8 cellular contexts compared by ENCODE assay signal in genomic region chr14:72104011-72104613, GRCh38.
DNase-seq lines count a peak whose midpoint lies in the region; ATAC-seq and TF ChIP-seq lines count a peak whose summit lies in the region.

No MANE protein-coding gene starts in this region.

- H3K4me2 ChIP-seq in HCT116 (ENCODE audit: low read length): no peak overlapping the region

- RAD21 ChIA-PET in HCT116 (lab: Charles Lee; ENCODE audit: low non-redundant PET in 1 of 2, low total read pairs in 2 of 2, uncharacterized antibody in 2 of 2, unreplicated experiment in 2 of 2): no interaction called here

- no peaks in the 10 kb centered on the region for H3K36me3 ChIP-seq in CD4-positive, CD25-positive, alpha-beta regulatory T cell (ENCODE audit: control insufficient read depth, insufficient read depth, low read length)
- H3K36me3 ChIP-seq in HCT116 (ENCODE audit: control insufficient read depth in 1 of 2, insufficient read depth in 2 of 2, low read length in 2 of 2): no peaks in the 10 kb centered on the region

- no TSS peak for BruUV-seq in HCT116 (replicated peaks; lab: Mats Ljungman, UMichigan)

- no peak for ATAC-seq in CD4-positive, CD25-positive, alpha-beta regulatory T cell (ENCODE audit: low read depth in 2 of 2)
- ATAC-seq in HCT116 (peak; percentile 87), GM18868 (IDR thresholded peaks at IDR 0.05; ENCODE audit: unreplicated experiment) (no peak)

- H3K4me1 Mint-ChIP-seq in CD4-positive, CD25-positive, alpha-beta regulatory T cell: peaks cover 0 to 3% (median 0%) of the 10 kb centered on the region in 4 donors

- H3K9me3 Mint-ChIP-seq in CD4-positive, CD25-positive, alpha-beta regulatory T cell: peaks cover 0 to 4% (median 0%) of the 10 kb centered on the region in 7 donors

- no peak for TF ChIP-seq POLR2A in HCT116 (IDR thresholded peaks at IDR 0.05; ENCODE audit: borderline replicate concordance, extremely low read depth, insufficient read depth, insufficient read length)

- no peak overlapping the region for H3K4me3 ChIP-seq in CD4-positive, CD25-positive, alpha-beta regulatory T cell (ENCODE audit: low read depth, low read length)
- H3K4me3 ChIP-seq in HCT116 (replicated peaks in 1 of 2; ENCODE audit: low read depth in 1 of 2, low read length in 2 of 2): no peak overlapping the region
- H3K4me3 ChIP-seq in WI38 (ENCODE audit: low read depth, low read length): no peak overlapping the region

- H3K79me2 ChIP-seq in HCT116 (ENCODE audit: insufficient read depth, low read length): no peaks in the 10 kb centered on the region

- CTCF ChIA-PET in HCT116 (lab: Charles Lee): interaction anchor here (0.7 to 2.5 kb wide), 12 partner anchors 10 to 345 kb away, joined by 3 to 11 read pairs (median 5); no protein-coding TSS in a partner anchor

- no peak overlapping the region for H3K9ac ChIP-seq in HCT116 (ENCODE audit: low read length)

- H3K27ac ChIP-seq in CD4-positive, CD25-positive, alpha-beta regulatory T cell (ENCODE audit: insufficient read depth, low read length, poor library complexity, severe bottlenecking): no peak overlapping the region
- H3K27ac ChIP-seq in HCT116 (ENCODE audit: low read depth, low read length): no peak overlapping the region

- POLR2A ChIA-PET in HCT116 (lab: Charles Lee): no interaction called here

- H3K4me1 ChIP-seq in CD4-positive, CD25-positive, alpha-beta regulatory T cell (ENCODE audit: control insufficient read depth, insufficient read depth, low read length, poor library complexity, severe bottlenecking): no peaks in the 10 kb centered on the region
- no peaks in the 10 kb centered on the region for H3K4me1 ChIP-seq in HCT116 (ENCODE audit: control insufficient read depth in 1 of 2, insufficient read depth in 2 of 2, low read length in 2 of 2)

- H4K20me1 ChIP-seq in HCT116 (ENCODE audit: insufficient read depth): no peaks in the 10 kb centered on the region

- TF ChIP-seq RAD21 in HCT116 (IDR thresholded peaks at IDR 0.05; ENCODE audit: low read depth): peak; percentile 39; the same call in 1 of the 2 replicates

- H3K4me3 Mint-ChIP-seq in CD4-positive, CD25-positive, alpha-beta regulatory T cell: no peak overlapping the region

- no peak overlapping the region for H3K27ac Mint-ChIP-seq in CD4-positive, CD25-positive, alpha-beta regulatory T cell

- H3K27me3 Mint-ChIP-seq in CD4-positive, CD25-positive, alpha-beta regulatory T cell: peaks cover 31% of the 10 kb centered on the region

- intact Hi-C loops in HCT116 (cut with micrococcal nuclease): no loop called here

- DNase-seq in CD4-positive, CD25-positive, alpha-beta regulatory T cell: peak in 2 of 3 donors; percentile 11 to 26
- DNase-seq in HCT116 (ENCODE audit: low read depth, low spot score) (peak; percentile 3), glomerular visceral epithelial cell (ENCODE audit: extremely low spot score) (peak; percentile 7), LoVo (ENCODE audit: low spot score) (no peak), GF-D8 (lab: John Stamatoyannopoulos, UW) (no peak)
- peak; percentile 5 to 12 for DNase-seq in stimulated activated CD8-positive, alpha-beta memory T cell treated with anti-CD3 and anti-CD28 coated beads, Interleukin-15, amount 100 ng/mL, for 48 hours (ENCODE audit: low read depth in 2 of 2)

- H3K9me2 ChIP-seq in HCT116 (ENCODE audit: insufficient read depth): no peaks in the 10 kb centered on the region

- no peaks in the 10 kb centered on the region for H3K9me3 ChIP-seq in CD4-positive, CD25-positive, alpha-beta regulatory T cell (ENCODE audit: control insufficient read depth in 2 of 2, low read length in 2 of 2)
- no peaks in the 10 kb centered on the region for H3K9me3 ChIP-seq in HCT116 (ENCODE audit: control insufficient read depth in 1 of 2, insufficient read depth in 1 of 2, low read depth in 1 of 2, low read length in 2 of 2)

- H3K36me3 Mint-ChIP-seq in CD4-positive, CD25-positive, alpha-beta regulatory T cell: no peaks in the 10 kb centered on the region

- H3K27me3 ChIP-seq in CD4-positive, CD25-positive, alpha-beta regulatory T cell (ENCODE audit: control insufficient read depth, insufficient read depth, low read length): peaks cover 4% of the 10 kb centered on the region
- H3K27me3 ChIP-seq in HCT116 (ENCODE audit: insufficient read depth, low read length): 0 out of 2 replicates have a peak, but pooled peaks cover 7% of the 10 kb centered on the region

- no peak overlapping the region for H2AFZ ChIP-seq in HCT116 (ENCODE audit: low read depth, low read length, poor library complexity, severe bottlenecking)

- TF ChIP-seq CTCF in HCT116 (IDR thresholded peaks at IDR 0.05 in 2 of 3, conservative IDR thresholded peaks at IDR 0.05 in 1 of 3; ENCODE audit: borderline replicate concordance in 1 of 3, insufficient read depth in 1 of 3, low read depth in 2 of 3, low read length in 2 of 3) (peak; percentile 36 to 96 (median 94); a peak in 4 of 6 replicates), WI38 (IDR thresholded peaks at IDR 0.05; ENCODE audit: low read depth, low read length) (peak; percentile 56)

TF ChIP-seq in HCT116, 20 proteins besides CTCF, POLR2A, EP300 and RAD21:
- TF ChIP-seq SP1 (IDR thresholded peaks at IDR 0.05; ENCODE audit: low read depth) (no peak), EZH2phosphoT487 (IDR thresholded peaks at IDR 0.05; ENCODE audit: borderline replicate concordance) (no peak), ZNF274 (IDR thresholded peaks at IDR 0.05; ENCODE audit: low read depth, low read length) (no peak), FOSL1 (IDR thresholded peaks at IDR 0.05; ENCODE audit: low read depth) (no peak), EGR1 (IDR thresholded peaks at IDR 0.05; ENCODE audit: low read depth) (0 out of 2 replicates have a peak, but pooled peaks have one; percentile 19)

Comparison
In these comparisons a context has a peak if more than half of its experiments do, and no peak if none do; other contexts are left out.
1. DNase-seq: peak in CD4-positive, CD25-positive, alpha-beta regulatory T cell (2 of 3), HCT116 (single experiment), glomerular visceral epithelial cell (single experiment) and stimulated activated CD8-positive, alpha-beta memory T cell treated with anti-CD3 and anti-CD28 coated beads, Interleukin-15, amount 100 ng/mL, for 48 hours (2 of 2); none in LoVo (single experiment) and GF-D8 (single experiment).